In genomic region chr9:116549061-116549664, GRCh38 we compare ENCODE assay signal across 9 cellular contexts.
DNase-seq lines count a peak whose midpoint lies in the region; ATAC-seq and TF ChIP-seq lines count a peak whose summit lies in the region.
"Had no signal": no experiment of that assay in that cellular context is flagged by ENCODE, and none has a peak within 500 bp of the region (broad histone marks: within the 10 kb centered on the region; RNA-seq: fewer than 3 reads in every experiment).

No MANE protein-coding gene starts in this region.

- TF ChIP-seq CTCF in fibroblast of the aortic adventitia (IDR thresholded peaks at IDR 0.05; ENCODE audit: insufficient read depth, low read length) = no peak

- peak; percentile 95 for DNase-seq in ELR (ENCODE audit: low read depth)
- peak; percentile 89 for DNase-seq in RKO (ENCODE audit: low spot score)
- DNase-seq in fibroblast of the aortic adventitia (ENCODE audit: low read depth) = peak; percentile 95
- peak; percentile 95 for DNase-seq in posterior vena cava (ENCODE audit: low spot score)
- no peak for DNase-seq in NCI-H1417 (lab: John Stamatoyannopoulos, UW)
- no peak for DNase-seq in NCI-H748 (lab: John Stamatoyannopoulos, UW; ENCODE audit: unreplicated experiment)
- DNase-seq: activated CD4-positive, alpha-beta T cell treated with anti-CD3 and anti-CD28 coated beads, Interleukin-2, amount 50 U/mL, for 48 hours had no signal

- ATAC-seq in HG03342 (IDR thresholded peaks at IDR 0.05; ENCODE audit: unreplicated experiment) (no peak), HG03521 (IDR thresholded peaks at IDR 0.05; ENCODE audit: unreplicated experiment) (no peak)

- intact Hi-C loops in posterior vena cava (cut with DNase I) = no loop called here

- H3K4me3 ChIP-seq in fibroblast of the aortic adventitia (ENCODE audit: low read depth, low read length) = no peak overlapping the region

Comparison
In these comparisons a context has a peak if more than half of its experiments do, and no peak if none do; other contexts are left out.
1. DNase-seq: peak in ELR (single experiment), RKO (single experiment), fibroblast of the aortic adventitia (single experiment) and posterior vena cava (single experiment); none in NCI-H1417 (0 of 3) and NCI-H748 (single experiment).